ENCODE assay signal across 22 cellular contexts in genomic region chr1:82837261-82837660, GRCh38.
"Had no signal": no experiment of that assay in that cellular context is flagged by ENCODE, and none has a peak within 500 bp of the region (broad histone marks: within the 10 kb centered on the region; RNA-seq: fewer than 3 reads in every experiment).

No MANE protein-coding gene starts in this region.

- H3K4me2 ChIP-seq: hepatocyte had no signal

- H3K27me3 Mint-ChIP-seq: activated B cell treated with CpG ODN at 0.5 μM for 24 hours; activated naive CD8-positive, alpha-beta T cell treated with anti-CD3 and anti-CD28 coated beads, Interleukin-2, amount 10 ng/mL, durations not matched to agents 7 days and 5 days; naive B cell had no signal

- ATAC-seq: left lobe of liver had no signal

- H3K9me3 Mint-ChIP-seq: activated B cell treated with CpG ODN at 0.5 μM for 24 hours; activated CD4-positive, alpha-beta T cell treated with anti-CD3 and anti-CD28 coated beads, Interleukin-2, amount 10 ng/mL, durations not matched to agents 24 days and 14 days; activated naive CD8-positive, alpha-beta T cell treated with anti-CD3 and anti-CD28 coated beads, Interleukin-2, amount 10 ng/mL, durations not matched to agents 7 days and 5 days; activated T-helper 1 cell treated with anti-CD3 and anti-CD28 coated beads, Interleukin-12 subunit alpha, Interleukin-12 subunit beta, Interleukin-2, Interleukin-4 antibody, amounts not matched to agents 30 ng/mL and 10 ng/mL and 1 ng/mL, durations not matched to agents 14 hours and 24 hours and 36 hours had no signal

- H3K4me1 ChIP-seq: breast epithelium, right atrium auricular region, uterus had no signal

- H3K27me3 ChIP-seq: breast epithelium, esophagus muscularis mucosa, hepatocyte, right atrium auricular region, tibial nerve, uterus had no signal

- H3K36me3 ChIP-seq: breast epithelium, esophagus muscularis mucosa, right atrium auricular region, tibial nerve, uterus had no signal

- H3K36me3 Mint-ChIP-seq: activated naive CD8-positive, alpha-beta T cell treated with anti-CD3 and anti-CD28 coated beads, Interleukin-2, amount 10 ng/mL, durations not matched to agents 7 days and 5 days; naive B cell had no signal

- H3K4me3 ChIP-seq: breast epithelium, esophagus muscularis mucosa, hepatocyte, right atrium auricular region, tibial nerve, uterus had no signal

- H3K4me1 Mint-ChIP-seq: activated B cell treated with CpG ODN at 0.5 μM for 24 hours; activated CD4-positive, alpha-beta T cell treated with anti-CD3 and anti-CD28 coated beads, Interleukin-2, amount 10 ng/mL, durations not matched to agents 24 days and 14 days; activated naive CD8-positive, alpha-beta T cell treated with anti-CD3 and anti-CD28 coated beads, Interleukin-2, amount 10 ng/mL, durations not matched to agents 7 days and 5 days; naive B cell had no signal

- H3K4me3 Mint-ChIP-seq: activated B cell treated with CpG ODN at 0.5 μM for 24 hours; activated CD4-positive, alpha-beta T cell treated with anti-CD3 and anti-CD28 coated beads, Interleukin-2, amount 10 ng/mL, durations not matched to agents 24 days and 14 days; activated naive CD8-positive, alpha-beta T cell treated with anti-CD3 and anti-CD28 coated beads, Interleukin-2, amount 10 ng/mL, durations not matched to agents 7 days and 5 days; activated T-helper 1 cell treated with anti-CD3 and anti-CD28 coated beads, Interleukin-12 subunit alpha, Interleukin-12 subunit beta, Interleukin-2, Interleukin-4 antibody, amounts not matched to agents 30 ng/mL and 10 ng/mL and 1 ng/mL, durations not matched to agents 14 hours and 24 hours and 36 hours; naive B cell had no signal

- DNase-seq: activated B cell treated with CpG ODN at 0.5 μM for 24 hours; activated CD4-positive, alpha-beta T cell treated with anti-CD3 and anti-CD28 coated beads, Interleukin-2, amount 10 ng/mL, durations not matched to agents 24 days and 14 days; activated CD8-positive, alpha-beta memory T cell treated with anti-CD3 and anti-CD28 coated beads for 24 hours; activated naive CD4-positive, alpha-beta T cell; activated naive CD8-positive, alpha-beta T cell treated with anti-CD3 and anti-CD28 coated beads, Interleukin-2, amount 10 ng/mL, durations not matched to agents 7 days and 5 days; anterior cingulate cortex; islet precursor cell; naive B cell; nucleus accumbens; stimulated activated CD4-positive, alpha-beta T cell treated with anti-CD3 and anti-CD28 coated beads, Interleukin-4, amount 100 ng/mL, for 24 hours; stimulated activated naive CD4-positive, alpha-beta T cell treated with Interleukin-2 at 50 U/mL for 16 hours; substantia nigra; SW 1271; uterus had no signal

- H2AFZ ChIP-seq: hepatocyte had no signal

- H3K27ac Mint-ChIP-seq: activated B cell treated with CpG ODN at 0.5 μM for 24 hours; activated CD4-positive, alpha-beta T cell treated with anti-CD3 and anti-CD28 coated beads, Interleukin-2, amount 10 ng/mL, durations not matched to agents 24 days and 14 days; activated naive CD8-positive, alpha-beta T cell treated with anti-CD3 and anti-CD28 coated beads, Interleukin-2, amount 10 ng/mL, durations not matched to agents 7 days and 5 days; activated T-helper 1 cell treated with anti-CD3 and anti-CD28 coated beads, Interleukin-12 subunit alpha, Interleukin-12 subunit beta, Interleukin-2, Interleukin-4 antibody, amounts not matched to agents 30 ng/mL and 10 ng/mL and 1 ng/mL, durations not matched to agents 14 hours and 24 hours and 36 hours; progenitor cell of endocrine pancreas had no signal

- H3K79me2 ChIP-seq: hepatocyte had no signal

- H3K9me3 ChIP-seq: breast epithelium, esophagus muscularis mucosa, right atrium auricular region, tibial nerve, uterus had no signal

- H3K27ac ChIP-seq: breast epithelium, esophagus muscularis mucosa, hepatocyte, right atrium auricular region, tibial nerve, uterus had no signal
